21 cellular contexts compared by ENCODE assay signal in genomic region chr1:62643283-62643682, GRCh38. TPM values are rescaled to one million over a fixed set of nuclear protein-coding genes. Genes with fewer than 3 reads are reported as not detected.
DNase-seq lines count a peak whose midpoint lies in the region; ATAC-seq, FAIRE-seq and TF ChIP-seq lines count a peak whose summit lies in the region.
"Had no signal": no experiment of that assay in that cellular context is flagged by ENCODE, and none has a peak within 500 bp of the region (broad histone marks: within the 10 kb centered on the region; RNA-seq: fewer than 3 reads in every experiment).

No MANE protein-coding gene starts in this region.

- POLR2A ChIA-PET in Caco-2 (lab: Charles Lee) (no interaction called here), GM12878 (lab: Charles Lee) (no interaction called here)

- peaks cover 15% of the 10 kb centered on the region for H3K36me3 Mint-ChIP-seq in Caco-2 (ENCODE audit: insufficient read depth, unreplicated experiment)

- no peak overlapping the region for H3K9ac ChIP-seq in GM12878 (ENCODE audit: control insufficient read depth, insufficient read depth, low read length)

- no peak for TF ChIP-seq EP300 in GM12878 (IDR thresholded peaks at IDR 0.05; ENCODE audit: borderline replicate concordance in 1 of 2, control insufficient read depth in 1 of 2, low read depth in 2 of 2, low read length in 2 of 2)

- H3K36me3 ChIP-seq in Caco-2 (ENCODE audit: control insufficient read depth, insufficient read depth, low read length) (no peaks in the 10 kb centered on the region), GM12878 (ENCODE audit: control insufficient read depth in 2 of 2, insufficient read depth in 2 of 2, low read length in 1 of 2) (peaks cover 0 to 5% of the 10 kb centered on the region in 2 experiments; a peak in 1 of 4 replicates)

- no peaks in the 10 kb centered on the region for H3K4me1 Mint-ChIP-seq in Caco-2 (ENCODE audit: low read depth, unreplicated experiment)
- H3K4me1 Mint-ChIP-seq: CD4-positive, CD25-positive, alpha-beta regulatory T cell had no signal

- H3K27me3 ChIP-seq in Caco-2 (replicated peaks; ENCODE audit: control insufficient read depth, insufficient read depth, low read length) (no peaks in the 10 kb centered on the region), GM12878 (replicated peaks in 1 of 2; ENCODE audit: control insufficient read depth in 2 of 2, insufficient read depth in 2 of 2, low read length in 1 of 2) (no peaks in the 10 kb centered on the region)

- in situ Hi-C loops in GM12878 (cut with MboI) = no loop called here

- H3K79me2 ChIP-seq in GM12878 (ENCODE audit: control insufficient read depth, insufficient read depth, low read length) = no peaks in the 10 kb centered on the region

- TF ChIP-seq RAD21 in GM12878 (IDR thresholded peaks at IDR 0.05; ENCODE audit: insufficient read depth, low read depth, low read length) = no peak

- intact Hi-C loops in Caco-2 (cut with micrococcal nuclease; ENCODE audit: unreplicated experiment) = no loop called here
- intact Hi-C loops in GM12878 (cut with micrococcal nuclease; ENCODE audit: unreplicated experiment) = no loop called here

- no peak overlapping the region for H2AFZ ChIP-seq in GM12878 (ENCODE audit: control insufficient read depth, low read depth, low read length)

- no peak for TF ChIP-seq POLR2A in GM12878 (IDR thresholded peaks at IDR 0.05; ENCODE audit: low read depth, low read length)

- FAIRE-seq in GM19239 (lab: Jason Lieb, UNC) (peak; percentile 48), GM12878 (lab: Jason Lieb, UNC) (peak; percentile 84)
- FAIRE-seq: H1 had no signal

- no peak for DNase-seq in Caco-2
- no peak for DNase-seq in GM19239 (ENCODE audit: insufficient read length, low spot score)
- peak; percentile 13 for DNase-seq in M059J (ENCODE audit: low read depth)
- no peak for DNase-seq in GM12878 (ENCODE audit: low read depth, low spot score)
- no peak for DNase-seq in DMS79 treated with DMSO at 0.1 percent for 48 hours (lab: John Stamatoyannopoulos, UW)
- DNase-seq in RKO (ENCODE audit: low spot score) = no peak
- no peak for DNase-seq in GF-D8 (lab: John Stamatoyannopoulos, UW)
- DNase-seq: C1 segment of cervical spinal cord; CD4-positive, CD25-positive, alpha-beta regulatory T cell; CD8-positive, alpha-beta T cell; DMS 273 treated with DMSO at 0.1 percent for 48 hours; DMS79; H7; HCEC 1CT had no signal

- no peak overlapping the region for H3K4me3 Mint-ChIP-seq in Caco-2 (ENCODE audit: unreplicated experiment)
- H3K4me3 Mint-ChIP-seq: CD4-positive, CD25-positive, alpha-beta regulatory T cell; CD8-positive, alpha-beta T cell had no signal

- H4K20me1 ChIP-seq in GM12878 (ENCODE audit: control insufficient read depth, insufficient read depth) = no peaks in the 10 kb centered on the region

- 87% methylated on average over 1 of the region's 1 CpG for WGBS in GM12878 (ENCODE audit: insufficient coverage, insufficient replicate concordance, low lambda C conversion rate, missing lambda C conversion rate)

- no peak overlapping the region for H3K27ac ChIP-seq in GM12878 (ENCODE audit: control insufficient read depth, insufficient read depth)

- H3K27me3 Mint-ChIP-seq in Caco-2 (ENCODE audit: insufficient read depth, unreplicated experiment) = no peaks in the 10 kb centered on the region
- H3K27me3 Mint-ChIP-seq: CD4-positive, CD25-positive, alpha-beta regulatory T cell had no signal

- H3K4me1 ChIP-seq in Caco-2 (no peaks in the 10 kb centered on the region), GM12878 (ENCODE audit: control insufficient read depth, insufficient read depth, low read length) (no peaks in the 10 kb centered on the region)

- no peaks in the 10 kb centered on the region for H3K9me3 Mint-ChIP-seq in Caco-2 (ENCODE audit: unreplicated experiment)
- H3K9me3 Mint-ChIP-seq: CD8-positive, alpha-beta T cell had no signal

- H3K9me3 ChIP-seq in Caco-2 (no peaks in the 10 kb centered on the region), GM12878 (replicated peaks; ENCODE audit: control insufficient read depth, insufficient read depth, low read length) (peaks cover 4% of the 10 kb centered on the region)

- TF ChIP-seq CTCF in Caco-2 (IDR thresholded peaks at IDR 0.05; ENCODE audit: insufficient read depth in 1 of 2, low read depth in 1 of 2, low read length in 1 of 2, severe bottlenecking in 1 of 2, unreplicated experiment in 1 of 2) (no peak), GM12878 (IDR thresholded peaks at IDR 0.05 in 2 of 3, conservative IDR thresholded peaks at IDR 0.05 in 1 of 3; ENCODE audit: control insufficient read depth in 2 of 3, extremely low read depth in 1 of 3, insufficient read depth in 1 of 3, low read depth in 3 of 3, low read length in 3 of 3) (no peak)

- no peak overlapping the region for H3K4me3 ChIP-seq in Caco-2 (ENCODE audit: low read depth, low read length)
- H3K4me3 ChIP-seq in GM12878 = no peak overlapping the region

- CTCF ChIA-PET in Caco-2 (lab: Charles Lee) = no interaction called here
- CTCF ChIA-PET in GM12878 (lab: Yijun Ruan, JAX) = no interaction called here

- TSS peak; percentile 7 for BruUV-seq in Caco-2 (replicated peaks; lab: Mats Ljungman, UMichigan)
- BruUV-seq in GM12878 (replicated peaks; lab: Mats Ljungman, UMichigan) = no TSS peak

- ATAC-seq in GM12878 (no peak), GM19452 (IDR thresholded peaks at IDR 0.05; ENCODE audit: unreplicated experiment) (no peak)
- ATAC-seq: CD8-positive, alpha-beta T cell had no signal

- no peak overlapping the region for H3K27ac Mint-ChIP-seq in Caco-2 (ENCODE audit: unreplicated experiment)
- H3K27ac Mint-ChIP-seq: CD4-positive, CD25-positive, alpha-beta regulatory T cell; CD8-positive, alpha-beta T cell had no signal

- SMC1A ChIA-PET in GM12878 (lab: Charles Lee; ENCODE audit: uncharacterized antibody, unreplicated experiment) = no interaction called here

- RAD21 ChIA-PET in GM12878 (lab: Charles Lee; ENCODE audit: unreplicated experiment) = no interaction called here

- no peak overlapping the region for H3K4me2 ChIP-seq in GM12878 (ENCODE audit: control insufficient read depth, insufficient read depth)

TF ChIP-seq in GM12878, 131 proteins besides CTCF, POLR2A, EP300 and RAD21:
- peak; percentile 93 for TF ChIP-seq CBX5 (IDR thresholded peaks at IDR 0.05; ENCODE audit: low read depth)
- TF ChIP-seq NR2C2 (IDR thresholded peaks at IDR 0.05; ENCODE audit: borderline replicate concordance, control insufficient read depth, insufficient read length, low read depth) = no peak

RNA-seq across cellular contexts. Expression of gene DOCK7, which starts 44.9 kb away (rescaled TPM):
- total RNA-seq in Caco-2 (2022) (43.6 and 48.9 TPM in 2 replicates), GM12878 (2014; rRNA removed) (29.7 and 30.7 TPM in 2 replicates), GM12878 (2014; rRNA removed; fragmentation: Illumina TruSeq; extraction: Trizol) (26.3 and 34.1 TPM in 2 replicates), GM12878 (2021) (29.5 and 35.5 TPM in 2 replicates)
- 22.6 and 48.4 TPM in 2 replicates for total RNA-seq in M059J (2014; rRNA removed; shearing (Covaris generic))
- total RNA-seq in GM12878 (2013; cell fraction: nucleolus; rRNA removed) = 138 and 140 TPM in 2 replicates
- 26.9 TPM for polyA plus RNA-seq in GM12878 (2011; ENCODE audit: low read depth)
- polyA plus RNA-seq in GM12878 (2011; rRNA removed) (34.6 and 42.0 TPM in 2 replicates), GM12878 (2014; fragmentation: Illumina TruSeq; extraction: Trizol) (27.8 and 52.7 TPM in 2 replicates), GM12878 (2014; fragmentation: Nextera tagmentation; extraction: Ambion mirVana) (1 to 10 TPM; 4.8 to 7.0 TPM), GM12878 (2014; rRNA removed) (17.6 and 25.9 TPM in 2 replicates), GM12878 (2016; fragmentation: Nextera tagmentation; extraction: Ambion mirVana) (10 to 100 TPM; 13.2 to 24.2 TPM)
- 13.7 and 14.1 TPM in 2 replicates for polyA plus RNA-seq in GM12878 (2011; cell fraction: cytosol; rRNA removed)
- 18.6 and 26.8 TPM in 2 replicates for polyA plus RNA-seq in GM12878 (2011; cell fraction: nucleus; rRNA removed)
- 12.0 and 13.2 TPM in 2 replicates for polyA plus RNA-seq in GM12878 (2012)
- 63.5 and 113 TPM in 2 replicates for polyA minus RNA-seq in GM12878 (2011; rRNA and poly(A)+ RNA removed)
- polyA minus RNA-seq in GM12878 (2011; cell fraction: cytosol; rRNA and poly(A)+ RNA removed) = 34.5 and 37.3 TPM in 2 replicates
- 48.2 and 92.5 TPM in 2 replicates for polyA minus RNA-seq in GM12878 (2011; cell fraction: nucleus; rRNA and poly(A)+ RNA removed)

RNA-seq across cellular contexts. Expression of gene ANGPTL3, which starts 46.0 kb away (rescaled TPM):
- total RNA-seq in Caco-2 (2022) (0.77 and 0.86 TPM in 2 replicates), GM12878 (2014; rRNA removed) (not detected in 2 replicates), GM12878 (2014; rRNA removed; fragmentation: Illumina TruSeq; extraction: Trizol) (not detected in 2 replicates), GM12878 (2021) (0.15 TPM in 1 of 2 replicates, not detected in the other)
- not detected in 2 replicates for total RNA-seq in M059J (2014; rRNA removed; shearing (Covaris generic))
- not detected in 2 replicates for total RNA-seq in GM12878 (2013; cell fraction: nucleolus; rRNA removed)
- not detected for polyA plus RNA-seq in GM12878 (2011; ENCODE audit: low read depth)
- polyA plus RNA-seq in GM12878 (2011; rRNA removed) (not detected in 2 replicates), GM12878 (2014; fragmentation: Illumina TruSeq; extraction: Trizol) (not detected in 2 replicates), GM12878 (2014; fragmentation: Nextera tagmentation; extraction: Ambion mirVana) (under 1 TPM in 1 of 2 experiments, not detected in 1; 0.05 TPM), GM12878 (2014; rRNA removed) (not detected in 2 replicates), GM12878 (2016; fragmentation: Nextera tagmentation; extraction: Ambion mirVana) (under 1 TPM in 1 of 2 experiments, not detected in 1; 0.07 TPM)
- not detected in 2 replicates for polyA plus RNA-seq in GM12878 (2011; cell fraction: cytosol; rRNA removed)
- not detected in 2 replicates for polyA plus RNA-seq in GM12878 (2011; cell fraction: nucleus; rRNA removed)
- polyA plus RNA-seq in GM12878 (2012) = not detected in 2 replicates
- not detected in 2 replicates for polyA minus RNA-seq in GM12878 (2011; rRNA and poly(A)+ RNA removed)
- not detected in 2 replicates for polyA minus RNA-seq in GM12878 (2011; cell fraction: cytosol; rRNA and poly(A)+ RNA removed)
- polyA minus RNA-seq in GM12878 (2011; cell fraction: nucleus; rRNA and poly(A)+ RNA removed) = not detected in 2 replicates
- total RNA-seq: A172; A673; CD4-positive, CD25-positive, alpha-beta regulatory T cell; CD8-positive, alpha-beta T cell; Daoy; G401; H1; H7 had no signal
- polyA plus RNA-seq: BJ; CD4-positive, CD25-positive, alpha-beta regulatory T cell; H1 had no signal
